In genomic region chr9:113573959-113574352, GRCh38 we compare ENCODE assay signal across 16 cellular contexts.
DNase-seq lines count a peak whose midpoint lies in the region; ATAC-seq and TF ChIP-seq lines count a peak whose summit lies in the region.
"Had no signal": no experiment of that assay in that cellular context is flagged by ENCODE, and none has a peak within 500 bp of the region (broad histone marks: within the 10 kb centered on the region; RNA-seq: fewer than 3 reads in every experiment).

No MANE protein-coding gene starts in this region.

- no peaks in the 10 kb centered on the region for H3K9me3 ChIP-seq in cardiac muscle cell (ENCODE audit: low read depth)
- H3K9me3 ChIP-seq in RWPE2 (ENCODE audit: severe bottlenecking) = no peaks in the 10 kb centered on the region

- H3K27me3 Mint-ChIP-seq in immature natural killer cell (ENCODE audit: low read depth in 3 of 3) = peaks cover 2 to 15% (median 3%) of the 10 kb centered on the region in 3 donors
- H3K27me3 Mint-ChIP-seq in stimulated activated naive B cell treated with anti-CD40 and anti-IgM and Interleukin-4, amounts not matched to agents 10 μg/mL and 1 μg/mL and 100 μg/mL, for 72 hours = no peaks in the 10 kb centered on the region
- H3K27me3 Mint-ChIP-seq: dendritic cell treated with granulocyte-macrophage colony-stimulating factor and Interleukin-4, amounts not matched to agents 40 ng/mL and 50 ng/mL, for 4 days had no signal

- H3K4me1 ChIP-seq in cardiac muscle cell (ENCODE audit: low read depth) (peaks cover 10% of the 10 kb centered on the region), RWPE2 (ENCODE audit: insufficient read depth, poor library complexity, severe bottlenecking) (peaks cover 44% of the 10 kb centered on the region)

- DNase-seq in cardiac muscle cell (ENCODE audit: low read depth in 1 of 2, low spot score in 1 of 2) (no peak), Right ventricle myocardium inferior (ENCODE audit: missing footprints) (no peak), RWPE2 (ENCODE audit: low spot score) (no peak), immature natural killer cell (no peak), HuH-7 (ENCODE audit: low spot score) (no peak)
- no peak for DNase-seq in stimulated activated naive B cell treated with anti-CD40 and anti-IgM and Interleukin-4, amounts not matched to agents 10 μg/mL and 1 μg/mL and 100 μg/mL, for 72 hours
- no peak for DNase-seq in stimulated activated CD4-positive, alpha-beta T cell treated with anti-CD3 and anti-CD28 coated beads, Interleukin-4, amount 100 ng/mL, for 1 hour
- DNase-seq: activated CD4-positive, CD25-positive, alpha-beta regulatory T cell; activated gamma-delta T cell treated with Interleukin-2 at 50 U/mL for 16 hours; NCI-H187 treated with DMSO at 0.1 percent for 48 hours; SHP77 had no signal

- peaks cover 0 to 5% (median 0%) of the 10 kb centered on the region in 3 donors for H3K36me3 Mint-ChIP-seq in immature natural killer cell
- H3K36me3 Mint-ChIP-seq in stimulated activated naive B cell treated with anti-CD40 and anti-IgM and Interleukin-4, amounts not matched to agents 10 μg/mL and 1 μg/mL and 100 μg/mL, for 72 hours = no peaks in the 10 kb centered on the region
- H3K36me3 Mint-ChIP-seq: memory B cell had no signal

- peaks cover 0 to 2% (median 0%) of the 10 kb centered on the region in 6 donors for H3K9me3 Mint-ChIP-seq in immature natural killer cell
- no peaks in the 10 kb centered on the region for H3K9me3 Mint-ChIP-seq in stimulated activated naive B cell treated with anti-CD40 and anti-IgM and Interleukin-4, amounts not matched to agents 10 μg/mL and 1 μg/mL and 100 μg/mL, for 72 hours
- H3K9me3 Mint-ChIP-seq: dendritic cell treated with granulocyte-macrophage colony-stimulating factor and Interleukin-4, amounts not matched to agents 40 ng/mL and 50 ng/mL, for 4 days; memory B cell; T-helper 1 cell treated with Interleukin-12 subunit alpha and Interleukin-12 subunit beta and Interleukin-4 antibody, amounts not matched to agents 30 μg/mL and 1 μg/mL, for 36 hours had no signal

- ATAC-seq in Right ventricle myocardium inferior (no peak), RWPE2 (ENCODE audit: low read depth) (no peak), GM21381 (IDR thresholded peaks at IDR 0.05; ENCODE audit: unreplicated experiment) (no peak)
- ATAC-seq in stimulated activated naive B cell treated with anti-CD40 and anti-IgM and Interleukin-4, amounts not matched to agents 10 μg/mL and 1 μg/mL and 100 μg/mL, for 72 hours (replicated peaks) = no peak
- ATAC-seq: HepG2 had no signal

- intact Hi-C loops in Right ventricle myocardium inferior (cut with DNase I) = no loop called here

- peak overlapping the region; percentile 76 to 96 (median 90) for H3K27ac Mint-ChIP-seq in immature natural killer cell
- H3K27ac Mint-ChIP-seq in stimulated activated naive B cell treated with anti-CD40 and anti-IgM and Interleukin-4, amounts not matched to agents 10 μg/mL and 1 μg/mL and 100 μg/mL, for 72 hours = peak overlapping the region; percentile 7
- H3K27ac Mint-ChIP-seq: dendritic cell treated with granulocyte-macrophage colony-stimulating factor and Interleukin-4, amounts not matched to agents 40 ng/mL and 50 ng/mL, for 4 days; memory B cell; T-helper 1 cell treated with Interleukin-12 subunit alpha and Interleukin-12 subunit beta and Interleukin-4 antibody, amounts not matched to agents 30 μg/mL and 1 μg/mL, for 36 hours had no signal

- no peak overlapping the region for H3K4me3 ChIP-seq in cardiac muscle cell
- no peak overlapping the region for H3K4me3 ChIP-seq in RWPE2 (ENCODE audit: severe bottlenecking)

- H3K36me3 ChIP-seq in cardiac muscle cell = no peaks in the 10 kb centered on the region
- no peaks in the 10 kb centered on the region for H3K36me3 ChIP-seq in RWPE2 (ENCODE audit: low read depth)

- no peaks in the 10 kb centered on the region for H3K27me3 ChIP-seq in cardiac muscle cell
- no peaks in the 10 kb centered on the region for H3K27me3 ChIP-seq in RWPE2 (ENCODE audit: insufficient read depth, poor library complexity, severe bottlenecking)

- peak overlapping the region; percentile 32 for H3K27ac ChIP-seq in cardiac muscle cell
- H3K27ac ChIP-seq in RWPE2 (ENCODE audit: poor library complexity, severe bottlenecking) = peak overlapping the region; percentile 27

- H3K4me1 Mint-ChIP-seq in immature natural killer cell = peaks cover 99% of the 10 kb centered on the region in 2 donors
- H3K4me1 Mint-ChIP-seq in stimulated activated naive B cell treated with anti-CD40 and anti-IgM and Interleukin-4, amounts not matched to agents 10 μg/mL and 1 μg/mL and 100 μg/mL, for 72 hours = peaks cover 36 to 45% of the 10 kb centered on the region in 2 donors

- TF ChIP-seq CTCF in cardiac muscle cell (IDR thresholded peaks at IDR 0.05; ENCODE audit: low read depth, low read length) (no peak), RWPE2 (IDR thresholded peaks at IDR 0.05; ENCODE audit: poor library complexity, severe bottlenecking) (no peak)

- H3K4me3 Mint-ChIP-seq in immature natural killer cell = peak overlapping the region in 4 of 5 donors; percentile 31 to 72 (median 60)
- H3K4me3 Mint-ChIP-seq in stimulated activated naive B cell treated with anti-CD40 and anti-IgM and Interleukin-4, amounts not matched to agents 10 μg/mL and 1 μg/mL and 100 μg/mL, for 72 hours = no peak overlapping the region
- H3K4me3 Mint-ChIP-seq: dendritic cell treated with granulocyte-macrophage colony-stimulating factor and Interleukin-4, amounts not matched to agents 40 ng/mL and 50 ng/mL, for 4 days; memory B cell; T-helper 1 cell treated with Interleukin-12 subunit alpha and Interleukin-12 subunit beta and Interleukin-4 antibody, amounts not matched to agents 30 μg/mL and 1 μg/mL, for 36 hours had no signal

Comparison
In these comparisons a context has a peak if more than half of its experiments do, and no peak if none do; other contexts are left out.
1. H3K4me3 Mint-ChIP-seq: peak in immature natural killer cell (4 of 5); none in stimulated activated naive B cell treated with anti-CD40 and anti-IgM and Interleukin-4, amounts not matched to agents 10 μg/mL and 1 μg/mL and 100 μg/mL, for 72 hours (0 of 2).